ENCODE assay signal across 1 cellular context in genomic region chr10:76350583-76350982, GRCh38.
TF ChIP-seq lines count a peak whose summit lies in the region.

No MANE protein-coding gene starts in this region.

TF ChIP-seq in HepG2, 621 proteins besides CTCF, POLR2A, EP300 and RAD21 (continued from another document):
- TF ChIP-seq ZNF350 (CRISPR knock-in tag; IDR thresholded peaks at IDR 0.05; ENCODE audit: borderline replicate concordance, low read depth) (no peak), ZBTB37 (CRISPR knock-in tag; IDR thresholded peaks at IDR 0.05) (no peak), ZFP37 (CRISPR knock-in tag; IDR thresholded peaks at IDR 0.05; ENCODE audit: borderline replicate concordance) (no peak), ZNF280D (CRISPR knock-in tag; IDR thresholded peaks at IDR 0.05) (no peak), SETDB1 (CRISPR knock-in tag; IDR thresholded peaks at IDR 0.05; ENCODE audit: borderline replicate concordance) (no peak), CHD2 (IDR thresholded peaks at IDR 0.05; ENCODE audit: low read depth, low read length) (no peak), ERF (CRISPR knock-in tag; IDR thresholded peaks at IDR 0.05) (no peak), HCFC1 (IDR thresholded peaks at IDR 0.05; ENCODE audit: low read depth, low read length) (no peak), RBM22 (optimal IDR thresholded peaks at IDR 0.05; ENCODE audit: low read length) (no peak), ZNF792 (CRISPR knock-in tag; IDR thresholded peaks at IDR 0.05) (no peak), PBX2 (CRISPR knock-in tag; IDR thresholded peaks at IDR 0.05) (no peak)
